Comparison of ENCODE assay signal across 11 cellular contexts in the genomic region with DNA sequence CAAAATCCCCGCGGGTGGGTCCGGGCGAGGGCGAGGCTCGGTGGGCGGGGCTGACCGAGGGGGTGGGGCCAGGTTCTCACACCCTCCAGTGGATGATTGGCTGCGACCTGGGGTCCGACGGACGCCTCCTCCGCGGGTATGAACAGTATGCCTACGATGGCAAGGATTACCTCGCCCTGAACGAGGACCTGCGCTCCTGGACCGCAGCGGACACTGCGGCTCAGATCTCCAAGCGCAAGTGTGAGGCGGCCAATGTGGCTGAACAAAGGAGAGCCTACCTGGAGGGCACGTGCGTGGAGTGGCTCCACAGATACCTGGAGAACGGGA. TPM values are rescaled to one million over a fixed set of nuclear protein-coding genes. Genes with fewer than 3 reads are reported as not detected.
DNase-seq lines count a peak whose midpoint lies in the region; ATAC-seq and TF ChIP-seq lines count a peak whose summit lies in the region.
"Had no signal": no experiment of that assay in that cellular context is flagged by ENCODE, and none has a peak within 500 bp of the region (broad histone marks: within the 10 kb centered on the region; RNA-seq: fewer than 3 reads in every experiment).

No MANE protein-coding gene starts in this region.

- H3K9me3 ChIP-seq in right cardiac atrium (ENCODE audit: control insufficient read depth, low read length): no peaks in the 10 kb centered on the region
- H3K9me3 ChIP-seq in uterus: no peaks in the 10 kb centered on the region

- no peaks in the 10 kb centered on the region for H3K79me2 ChIP-seq in GM23338 (replicated peaks; ENCODE audit: insufficient read depth)

- no peak overlapping the region for H3K27ac ChIP-seq in GM23338 (ENCODE audit: low read depth)
- H3K27ac ChIP-seq in right cardiac atrium (ENCODE audit: low read length): no peak overlapping the region
- no peak overlapping the region for H3K27ac ChIP-seq in uterus

- H3K4me1 ChIP-seq in GM23338 (ENCODE audit: insufficient read depth): no peaks in the 10 kb centered on the region
- H3K4me1 ChIP-seq in right cardiac atrium (ENCODE audit: control insufficient read depth, insufficient read depth, low read length): no peaks in the 10 kb centered on the region
- H3K4me1 ChIP-seq in uterus: peaks cover 0 to 6% of the 10 kb centered on the region in 2 donors

- no peaks in the 10 kb centered on the region for H4K20me1 ChIP-seq in GM23338 (replicated peaks; ENCODE audit: insufficient read depth)

- H3K27me3 ChIP-seq in GM23338 (ENCODE audit: insufficient read depth) (peaks cover 66% of the 10 kb centered on the region), right cardiac atrium (ENCODE audit: control insufficient read depth, insufficient read depth) (no peaks in the 10 kb centered on the region), uterus (peaks cover 0 to 14% of the 10 kb centered on the region in 2 donors)

- H2AFZ ChIP-seq in GM23338: peak overlapping the region; percentile 95

- H3K4me2 ChIP-seq in GM23338: peak overlapping the region; percentile 84

- H3K4me3 Mint-ChIP-seq in GM23338: peak overlapping the region; percentile 67
- H3K4me3 Mint-ChIP-seq in activated T-cell treated with anti-CD3 and anti-CD28 coated beads, Interleukin-2, amount 50 U/mL, for 4 hours: peak overlapping the region; percentile 71

- no peaks in the 10 kb centered on the region for H3K36me3 ChIP-seq in GM23338 (ENCODE audit: insufficient read depth)
- H3K36me3 ChIP-seq in uterus: no peaks in the 10 kb centered on the region

- no peak for TF ChIP-seq POLR2A in uterus (IDR thresholded peaks at IDR 0.05)

- DNase-seq in GM23338 (ENCODE audit: low spot score) (peak; percentile 80), right cardiac atrium (no peak), uterus (no peak), NCI-H446 (lab: John Stamatoyannopoulos, UW) (no peak), hepatic stellate cell (ENCODE audit: low spot score) (no peak), CD1c-positive myeloid dendritic cell (ENCODE audit: extremely low spot score) (no peak)
- DNase-seq in activated T-cell treated with anti-CD3 and anti-CD28 coated beads, Interleukin-2, amount 50 U/mL, for 4 hours: no peak
- peak; percentile 58 for DNase-seq in stimulated activated CD4-positive, alpha-beta T cell treated with anti-CD3 and anti-CD28 coated beads, Interleukin-15, amount 100 ng/mL, for 24 hours
- DNase-seq: NCI-H1092, SHP77 treated with DMSO at 0.1 percent for 48 hours had no signal

- no peaks in the 10 kb centered on the region for H3F3A ChIP-seq in GM23338 (replicated peaks; ENCODE audit: low read depth)

- intact Hi-C loops in right cardiac atrium (cut with DNase I): no loop called here
- intact Hi-C loops in uterus (cut with DNase I; ENCODE audit: low total_unique reads): no loop called here

- H3K4me1 Mint-ChIP-seq in GM23338: no peaks in the 10 kb centered on the region; the same call in 2 of the 3 replicates
- peaks cover 9% of the 10 kb centered on the region for H3K4me1 Mint-ChIP-seq in activated T-cell treated with anti-CD3 and anti-CD28 coated beads, Interleukin-2, amount 50 U/mL, for 4 hours (ENCODE audit: low read depth)

- ATAC-seq in GM23338 (peak; percentile 90), right cardiac atrium (peak in 1 of 2 donors; percentile 44)
- ATAC-seq in activated T-cell treated with anti-CD3 and anti-CD28 coated beads, Interleukin-2, amount 50 U/mL, for 4 hours: peak; percentile 30 to 51

- H3K27ac Mint-ChIP-seq in GM23338: no peak overlapping the region
- H3K27ac Mint-ChIP-seq: activated naive CD4-positive, alpha-beta T cell treated with anti-CD3 and anti-CD28 coated beads, Interleukin-2, amount 50 U/mL, for 72 hours had no signal

- no peaks in the 10 kb centered on the region; the same call in 1 of the 2 replicates for H3K9me2 ChIP-seq in GM23338 (ENCODE audit: insufficient read depth)

- peaks cover 42% of the 10 kb centered on the region for H3K27me3 Mint-ChIP-seq in GM23338 (ENCODE audit: insufficient read depth, low read depth, poor library complexity)
- peaks cover 75% of the 10 kb centered on the region for H3K27me3 Mint-ChIP-seq in activated T-cell treated with anti-CD3 and anti-CD28 coated beads, Interleukin-2, amount 50 U/mL, for 4 hours (ENCODE audit: low read depth)

- TF ChIP-seq CTCF in GM23338 (conservative IDR thresholded peaks at IDR 0.05; ENCODE audit: low read depth in 2 of 2) (no peak), uterus (IDR thresholded peaks at IDR 0.05) (no peak)

- peaks cover 3% of the 10 kb centered on the region; the same call in 2 of the 3 replicates for H3K9me3 Mint-ChIP-seq in GM23338
- H3K9me3 Mint-ChIP-seq in activated T-cell treated with anti-CD3 and anti-CD28 coated beads, Interleukin-2, amount 50 U/mL, for 4 hours: no peaks in the 10 kb centered on the region
- H3K9me3 Mint-ChIP-seq: activated naive CD4-positive, alpha-beta T cell treated with anti-CD3 and anti-CD28 coated beads, Interleukin-2, amount 50 U/mL, for 72 hours had no signal

- H3K4me3 ChIP-seq in GM23338: peak overlapping the region; percentile 71
- peak overlapping the region; percentile 7 for H3K4me3 ChIP-seq in right cardiac atrium (ENCODE audit: low read length)
- H3K4me3 ChIP-seq in uterus: no peak overlapping the region

- 12% methylated on average over 26 of the region's 26 CpGs for WGBS in right cardiac atrium

- H3K36me3 Mint-ChIP-seq in GM23338 (ENCODE audit: low read depth): peaks cover 2% of the 10 kb centered on the region; the same call in 1 of the 3 replicates
- no peaks in the 10 kb centered on the region for H3K36me3 Mint-ChIP-seq in activated T-cell treated with anti-CD3 and anti-CD28 coated beads, Interleukin-2, amount 50 U/mL, for 4 hours (ENCODE audit: insufficient read depth)
- H3K36me3 Mint-ChIP-seq: activated naive CD4-positive, alpha-beta T cell treated with anti-CD3 and anti-CD28 coated beads, Interleukin-2, amount 50 U/mL, for 72 hours had no signal

TF ChIP-seq in GM23338, 12 proteins besides CTCF, POLR2A, EP300 and RAD21 (continues in another document):
- TF ChIP-seq STAT1 (IDR thresholded peaks at IDR 0.05; ENCODE audit: unreplicated experiment) (no peak), ZNF114 (CRISPR knock-in tag; IDR thresholded peaks at IDR 0.05) (no peak), ZNF331 (CRISPR knock-in tag; IDR thresholded peaks at IDR 0.05; ENCODE audit: low read depth) (no peak)

RNA-seq across cellular contexts. Expression of gene HLA-G, which starts 0.8 kb away (rescaled TPM):
- total RNA-seq in GM23338 (2014; rRNA removed; shearing (Covaris generic)): 1.5 and 2.8 TPM in 2 replicates
- polyA plus RNA-seq in GM23338 (2016; fragmentation: Nextera tagmentation; extraction: Ambion mirVana) (2.5 and 2.6 TPM in 2 replicates), right cardiac atrium (not detected)
- 1 to 10 TPM in 1 of 3 donors, not detected in 2; 1.1 TPM for total RNA-seq in activated T-cell treated with anti-CD3 and anti-CD28 coated beads, Interleukin-2, amount 50 U/mL, for 4 hours
- total RNA-seq in right cardiac atrium (1 to 10 TPM in 1 of 4 donors, under 1 TPM in 1, not detected in 2; 0.18 to 1.2 TPM), uterus (under 1 TPM in 1 of 4 donors, not detected in 3; 0.52 TPM)

Comparison
In these comparisons a context has a peak if more than half of its experiments do, and no peak if none do; other contexts are left out.
1. DNase-seq: peak in GM23338 (single experiment) and stimulated activated CD4-positive, alpha-beta T cell treated with anti-CD3 and anti-CD28 coated beads, Interleukin-15, amount 100 ng/mL, for 24 hours (single experiment); none in activated T-cell treated with anti-CD3 and anti-CD28 coated beads, Interleukin-2, amount 50 U/mL, for 4 hours (single experiment), right cardiac atrium (0 of 3), uterus (0 of 2), NCI-H446 (0 of 2), hepatic stellate cell (single experiment) and CD1c-positive myeloid dendritic cell (single experiment).
2. H3K4me3 ChIP-seq: peak in GM23338 (single experiment) and right cardiac atrium (single experiment); none in uterus (0 of 2).